Comparison of ENCODE assay signal across 14 cellular contexts in the genomic region with DNA sequence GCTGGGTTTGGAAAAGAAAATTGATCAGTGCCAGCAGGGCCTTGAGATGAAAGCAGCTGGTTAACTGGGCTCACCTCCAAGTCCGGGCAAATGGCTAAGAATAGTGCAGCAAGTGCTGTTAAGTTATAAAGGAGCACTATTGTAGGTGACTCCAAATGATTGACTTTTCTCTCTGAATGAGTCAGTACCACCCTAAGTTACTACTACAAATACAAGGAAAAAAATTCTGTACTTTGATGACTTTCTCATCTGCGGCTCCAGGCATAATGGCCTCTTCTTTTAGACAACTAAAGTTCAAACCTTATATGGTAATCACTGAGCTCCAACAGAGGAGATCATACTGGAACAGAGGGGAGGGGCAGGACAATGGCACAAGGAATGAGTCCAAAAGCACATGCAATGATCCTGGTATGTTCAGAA.
DNase-seq lines count a peak whose midpoint lies in the region; ATAC-seq and TF ChIP-seq lines count a peak whose summit lies in the region.
"Had no signal": no experiment of that assay in that cellular context is flagged by ENCODE, and none has a peak within 500 bp of the region (broad histone marks: within the 10 kb centered on the region; RNA-seq: fewer than 3 reads in every experiment).

No MANE protein-coding gene starts in this region.

- H3K9ac ChIP-seq in IMR-90 (ENCODE audit: low read depth, low read length) = peak overlapping the region; percentile 62
- H3K9ac ChIP-seq: BLaER1 had no signal

- no peaks in the 10 kb centered on the region for H3K36me3 ChIP-seq in IMR-90 (ENCODE audit: control insufficient read depth, insufficient read depth, low read length)
- H3K36me3 ChIP-seq: BLaER1 had no signal

- H3K56ac ChIP-seq in IMR-90 (ENCODE audit: extremely low read depth, insufficient read depth, low read length) = peak overlapping the region; percentile 95

- peak overlapping the region; percentile 85; the same call in 1 of the 2 replicates for H3K14ac ChIP-seq in IMR-90 (replicated peaks; ENCODE audit: low read depth, low read length)

- no peak for TF ChIP-seq RAD21 in IMR-90 (IDR thresholded peaks at IDR 0.05; ENCODE audit: low read length)

- peak overlapping the region; percentile 86 for H3K4ac ChIP-seq in IMR-90 (ENCODE audit: low read depth, low read length)

- H3K4me3 ChIP-seq in AG04449 (ENCODE audit: low read depth, low read length) = no peak overlapping the region
- no peak overlapping the region for H3K4me3 ChIP-seq in IMR-90 (ENCODE audit: insufficient read depth, low read depth, low read length)
- H3K4me3 ChIP-seq: BLaER1, K562 had no signal

- in situ Hi-C loops in IMR-90 (cut with MboI; ENCODE audit: low sequenced_read_pairs) = no loop called here

- H4K5ac ChIP-seq in IMR-90 (ENCODE audit: low read depth, low read length) = peak overlapping the region; percentile 55

- peak overlapping the region; percentile 48 for H3K23ac ChIP-seq in IMR-90 (ENCODE audit: low read depth, low read length)

- H2AFZ ChIP-seq in IMR-90 (replicated peaks; ENCODE audit: low read length, poor library complexity) = peak overlapping the region; percentile 38

- peak; percentile 92 for ATAC-seq in IMR-90 (ENCODE audit: low read depth)
- ATAC-seq in GM18907 (IDR thresholded peaks at IDR 0.05; ENCODE audit: unreplicated experiment) = no peak
- no peak for ATAC-seq in GM18861 (IDR thresholded peaks at IDR 0.05; ENCODE audit: unreplicated experiment)
- ATAC-seq: K562, T-cell had no signal

- H3K9me3 ChIP-seq in IMR-90 (ENCODE audit: control insufficient read depth, insufficient read depth, low read length) = no peaks in the 10 kb centered on the region

- POLR2A ChIA-PET in AG04449 (lab: Yijun Ruan, JAX) = interaction anchor here (1.0 kb wide), 1 partner anchor 49 kb away, joined by 4 read pairs; no protein-coding TSS in a partner anchor
- POLR2A ChIA-PET in IMR-90 (lab: Charles Lee; ENCODE audit: unreplicated experiment) = interaction anchor here (1.0 kb wide), 1 partner anchor 9 kb away, joined by 4 read pairs; no protein-coding TSS in a partner anchor

- peak overlapping the region; percentile 82 to 86 for H4K8ac ChIP-seq in IMR-90 (ENCODE audit: low read depth in 2 of 2, low read length in 2 of 2)

- CTCF ChIA-PET in AG04449 (lab: Yijun Ruan, JAX) = interaction anchor here (1.0 to 1.2 kb wide), 2 partner anchors 17 to 226 kb away, joined by 3 read pairs; no protein-coding TSS in a partner anchor
- CTCF ChIA-PET in IMR-90 (lab: Yijun Ruan, JAX) = interaction anchor here (0.6 kb wide), 1 partner anchor 12 kb away, joined by 3 read pairs; no protein-coding TSS in a partner anchor

- no peak for TF ChIP-seq POLR2A in IMR-90 (IDR thresholded peaks at IDR 0.05; ENCODE audit: low read depth, low read length)

- H3K9me1 ChIP-seq in IMR-90 (ENCODE audit: insufficient read depth, low read length) = no peaks in the 10 kb centered on the region; the same call in 1 of the 2 replicates

- peak overlapping the region; percentile 92 for H2BK120ac ChIP-seq in IMR-90 (ENCODE audit: low read depth, low read length)

- peak overlapping the region; percentile 74 for H2BK15ac ChIP-seq in IMR-90 (ENCODE audit: low read depth, low read length)

- peak overlapping the region; percentile 4; the same call in 1 of the 2 replicates for H3K4me2 ChIP-seq in IMR-90 (ENCODE audit: low read depth, low read length)
- H3K4me2 ChIP-seq: BLaER1 had no signal

- no peaks in the 10 kb centered on the region for H4K20me1 ChIP-seq in IMR-90 (ENCODE audit: insufficient read depth, low read length)
- H4K20me1 ChIP-seq: BLaER1 had no signal

- no peaks in the 10 kb centered on the region for H3K27me3 ChIP-seq in IMR-90 (ENCODE audit: control insufficient read depth, insufficient read depth, low read length)
- H3K27me3 ChIP-seq: BLaER1 had no signal

- H3K4me1 ChIP-seq in IMR-90 (ENCODE audit: control insufficient read depth, insufficient read depth, low read length) = peaks cover 16% of the 10 kb centered on the region
- H3K4me1 ChIP-seq: BLaER1 had no signal

- no CpG with 5 or more reads among the region's 2 CpGs for WGBS in IMR-90 (ENCODE audit: extremely low coverage in 2 of 2, insufficient read length in 1 of 2), 2 experiments

- H4K91ac ChIP-seq in IMR-90 (ENCODE audit: insufficient read depth, low read depth, low read length) = peak overlapping the region; percentile 93

- H2AK9ac ChIP-seq in IMR-90 (replicated peaks; ENCODE audit: low read depth, low read length, poor library complexity) = no peak overlapping the region

- no peak for TF ChIP-seq CTCF in AG04449 (IDR thresholded peaks at IDR 0.05; ENCODE audit: insufficient read depth, low read length, missing control alignments)
- TF ChIP-seq CTCF in IMR-90 (conservative IDR thresholded peaks at IDR 0.05; ENCODE audit: low read depth, low read length) = no peak

- intact Hi-C loops in IMR-90 (cut with micrococcal nuclease) = loop anchor here (10.0 kb wide), 1 partner anchor 505 kb away; no protein-coding TSS in a partner anchor

- peak overlapping the region; percentile 81 for H3K18ac ChIP-seq in IMR-90 (ENCODE audit: low read depth, low read length)

- DNase-seq in AG04449 (ENCODE audit: low read depth, low spot score) (peak; percentile 87), IMR-90 (peak; percentile 94), epidermal melanocyte (ENCODE audit: insufficient read length, low spot score) (peak; percentile 27), kidney tubule cell (ENCODE audit: low spot score) (peak; percentile 68), NOMO-1 treated with dmso at 0.1 percent for 144 hours (lab: John Stamatoyannopoulos, UW; ENCODE audit: unreplicated experiment) (no peak)
- no peak for DNase-seq in effector CD8-positive, alpha-beta T cell (lab: John Stamatoyannopoulos, UW)
- DNase-seq: activated T-cell treated with anti-CD3 and anti-CD28 coated beads for 4 hours, cortex of kidney, NCI-H524 treated with DMSO at 0.1 percent for 48 hours, T-cell had no signal

- BruUV-seq in IMR-90 (replicated peaks; lab: Mats Ljungman, UMichigan) = no TSS peak

- peak overlapping the region; percentile 63 for H2BK5ac ChIP-seq in IMR-90 (ENCODE audit: low read depth, low read length, poor library complexity, severe bottlenecking)

- H2AK5ac ChIP-seq in IMR-90 (ENCODE audit: low read depth, low read length) = peak overlapping the region; percentile 32

- dilution Hi-C loops in IMR-90 (cut with HindIII; ENCODE audit: low sequenced_read_pairs, unreplicated experiment) = no loop called here

- H3K27ac ChIP-seq in IMR-90 (ENCODE audit: insufficient read depth, low read length) = peak overlapping the region; percentile 95
- H3K27ac ChIP-seq: BLaER1 had no signal

- H2BK20ac ChIP-seq in IMR-90 (ENCODE audit: low read depth, low read length) = peak overlapping the region; percentile 86

- no peaks in the 10 kb centered on the region for H3K79me1 ChIP-seq in IMR-90 (ENCODE audit: low read depth in 1 of 2, low read length in 2 of 2)

TF ChIP-seq in IMR-90, 13 proteins besides CTCF, POLR2A, EP300 and RAD21:
- TF ChIP-seq RCOR1 (IDR thresholded peaks at IDR 0.05; ENCODE audit: insufficient replicate concordance, low read length) (no peak), CEBPB (IDR thresholded peaks at IDR 0.05; ENCODE audit: low read depth, low read length) (peak; percentile 7; the same call in 1 of the 2 replicates)

Comparison
In these comparisons a context has a peak if more than half of its experiments do, and no peak if none do; other contexts are left out.
1. DNase-seq: peak in AG04449 (single experiment), IMR-90 (single experiment), epidermal melanocyte (single experiment) and kidney tubule cell (single experiment); none in effector CD8-positive, alpha-beta T cell (single experiment) and NOMO-1 treated with dmso at 0.1 percent for 144 hours (single experiment).